ENCODE assay signal across 5 cellular contexts in genomic region chr12:113994051-113994450, GRCh38.
"Had no signal": no experiment of that assay in that cellular context is flagged by ENCODE, and none has a peak within 500 bp of the region (broad histone marks: within the 10 kb centered on the region; RNA-seq: fewer than 3 reads in every experiment).

No MANE protein-coding gene starts in this region.

- DNase-seq: IMR-90, KBM-7, KG1 had no signal

- H3K27ac ChIP-seq: HL-60 had no signal

- H3K4me3 ChIP-seq: K562 had no signal
